8 cellular contexts compared by ENCODE assay signal in genomic region chr1:211648980-211649934, GRCh38.
DNase-seq lines count a peak whose midpoint lies in the region; ATAC-seq and TF ChIP-seq lines count a peak whose summit lies in the region.

No MANE protein-coding gene starts in this region.

- no peak for ATAC-seq in GM18511 (IDR thresholded peaks at IDR 0.05; ENCODE audit: unreplicated experiment)

- H3K27me3 ChIP-seq in DOHH2 (ENCODE audit: control insufficient read depth, low read length) (peaks cover 3% of the 10 kb centered on the region; the same call in 1 of the 2 replicates), WERI-Rb-1 (ENCODE audit: insufficient read depth, low read depth, severe bottlenecking) (no peaks in the 10 kb centered on the region)

- DNase-seq in HFF-Myc (ENCODE audit: extremely low read depth, low read depth): no peak
- peak; percentile 62 for DNase-seq in WERI-Rb-1
- DNase-seq in iPS-NIHi7 (ENCODE audit: extremely low spot score): peak; percentile 58
- DNase-seq in NCI-H2107 treated with DMSO at 0.1 percent for 48 hours (lab: John Stamatoyannopoulos, UW; ENCODE audit: unreplicated experiment): no peak
- DNase-seq in NCI-H1417 treated with DMSO at 0.1 percent for 48 hours (lab: John Stamatoyannopoulos, UW): no peak
- no peak for DNase-seq in GOT3 (lab: John Stamatoyannopoulos, UW)

- H3K36me3 ChIP-seq in DOHH2 (ENCODE audit: control insufficient read depth, low read length): no peaks in the 10 kb centered on the region
- H3K36me3 ChIP-seq in WERI-Rb-1: no peaks in the 10 kb centered on the region

- peak; percentile 49 for TF ChIP-seq CTCF in DOHH2 (IDR thresholded peaks at IDR 0.05; ENCODE audit: low read depth, low read length, poor library complexity, severe bottlenecking)
- TF ChIP-seq CTCF in HFF-Myc (IDR thresholded peaks at IDR 0.05; ENCODE audit: low read depth, low read length, missing control alignments): peak; percentile 49
- TF ChIP-seq CTCF in WERI-Rb-1 (IDR thresholded peaks at IDR 0.05; ENCODE audit: low read depth, low read length): peak; percentile 63

- H3K4me1 ChIP-seq in DOHH2 (ENCODE audit: control insufficient read depth, low read length): no peaks in the 10 kb centered on the region

- no peaks in the 10 kb centered on the region for H3F3A ChIP-seq in DOHH2 (ENCODE audit: control insufficient read depth, insufficient read depth)

- no peak overlapping the region for H3K4me2 ChIP-seq in DOHH2 (ENCODE audit: low read length)

- H3K27ac ChIP-seq in DOHH2 (ENCODE audit: low read depth, low read length) (no peak overlapping the region), WERI-Rb-1 (no peak overlapping the region)

- no peaks in the 10 kb centered on the region for H4K20me1 ChIP-seq in DOHH2 (ENCODE audit: control insufficient read depth, insufficient read depth, low read depth, low read length)

- no peaks in the 10 kb centered on the region for H3K9me2 ChIP-seq in DOHH2 (replicated peaks; ENCODE audit: control insufficient read depth, low read length)

- H3K9me3 ChIP-seq in DOHH2 (ENCODE audit: control insufficient read depth, insufficient read depth, low read length): no peaks in the 10 kb centered on the region
- H3K9me3 ChIP-seq in WERI-Rb-1 (ENCODE audit: severe bottlenecking): no peaks in the 10 kb centered on the region

- H3K79me2 ChIP-seq in DOHH2 (ENCODE audit: control insufficient read depth, low read length): no peaks in the 10 kb centered on the region

- no peak overlapping the region for H3K4me3 ChIP-seq in DOHH2 (ENCODE audit: low read length)
- H3K4me3 ChIP-seq in HFF-Myc (replicated peaks; ENCODE audit: low read depth, low read length): no peak overlapping the region
- no peak overlapping the region for H3K4me3 ChIP-seq in WERI-Rb-1 (ENCODE audit: low read depth, low read length)

Comparison
In these comparisons a context has a peak if more than half of its experiments do, and no peak if none do; other contexts are left out.
1. DNase-seq: peak in WERI-Rb-1 (single experiment) and iPS-NIHi7 (single experiment); none in HFF-Myc (single experiment), NCI-H2107 treated with DMSO at 0.1 percent for 48 hours (single experiment), NCI-H1417 treated with DMSO at 0.1 percent for 48 hours (single experiment) and GOT3 (single experiment).
2. Peak in every context shown above with its lines, with median percentiles within 50 percentile points of each other: CTCF ChIP-seq.